ENCODE assay signal across 1 cellular context in the genomic region with DNA sequence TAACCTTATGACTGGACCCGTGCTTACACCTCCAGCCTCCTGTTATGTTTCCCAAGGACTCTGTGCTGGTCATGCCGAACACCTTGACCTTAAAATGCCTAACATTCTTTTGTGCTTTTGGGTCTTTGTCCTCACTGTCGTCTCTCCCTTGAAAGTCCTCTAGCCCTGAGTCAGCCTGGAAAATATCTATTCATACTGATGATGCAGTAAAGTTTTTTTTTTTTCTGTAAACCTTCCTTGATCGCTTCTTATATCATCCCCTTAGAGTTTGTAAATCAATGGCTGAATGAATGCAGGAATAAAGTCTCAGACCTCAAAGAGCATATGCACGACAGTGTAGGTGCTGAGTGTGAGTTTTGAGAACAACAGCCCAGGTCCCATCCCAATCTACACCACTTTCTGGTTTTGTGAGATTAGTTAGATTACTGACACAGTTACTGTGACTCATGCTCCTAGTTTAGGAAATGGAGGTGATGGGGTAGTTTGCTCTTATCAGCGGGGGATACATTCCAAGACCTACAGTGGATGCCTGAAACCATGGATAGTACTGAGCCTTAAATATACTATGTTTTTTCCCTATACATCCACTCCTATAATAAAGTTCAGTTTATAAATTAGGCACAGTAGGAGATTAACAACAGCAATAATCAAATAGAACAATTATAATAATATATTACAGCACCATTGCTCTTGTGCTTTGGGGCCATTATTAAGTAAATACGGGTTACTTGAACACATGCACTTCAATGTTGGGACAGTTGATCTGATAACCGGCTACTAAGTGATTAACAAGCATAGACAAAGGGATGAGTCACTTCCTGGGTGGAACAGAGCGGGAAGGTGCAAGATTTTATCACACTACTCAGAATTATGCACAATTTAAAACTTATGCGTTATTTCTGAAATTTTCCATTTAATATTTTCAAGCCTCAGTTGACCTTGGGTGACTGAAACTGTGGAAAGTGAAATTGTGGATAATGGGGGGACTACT.
TF ChIP-seq lines count a peak whose summit lies in the region.

No MANE protein-coding gene starts in this region.

TF ChIP-seq in K562, 482 proteins besides CTCF, POLR2A, EP300 and RAD21 (continues in another document):
- TF ChIP-seq ERF (CRISPR knock-in tag; IDR thresholded peaks at IDR 0.05) (no peak), ARID1B (IDR thresholded peaks at IDR 0.05) (peak; percentile 93), ZNF740 (CRISPR knock-in tag; IDR thresholded peaks at IDR 0.05) (no peak), ZNF740 (tag; IDR thresholded peaks at IDR 0.05) (no peak), ESRRA (IDR thresholded peaks at IDR 0.05; ENCODE audit: borderline replicate concordance, low read depth) (no peak), PBX2 (CRISPR knock-in tag; IDR thresholded peaks at IDR 0.05; ENCODE audit: low read depth) (no peak), PBX2 (tag; conservative IDR thresholded peaks at IDR 0.05; ENCODE audit: low read depth) (peak; percentile 67; the same call in 1 of the 2 replicates), ZKSCAN3 (CRISPR knock-in tag; IDR thresholded peaks at IDR 0.05) (no peak), CTBP1 (IDR thresholded peaks at IDR 0.05; ENCODE audit: borderline replicate concordance) (peak; percentile 86), MEF2D (tag; conservative IDR thresholded peaks at IDR 0.05; ENCODE audit: low read depth) (peak; percentile 35; the same call in 1 of the 2 replicates), RNF2 (IDR thresholded peaks at IDR 0.05) (peak; percentile 69; the same call in 1 of the 2 replicates), RNF219 (CRISPR knock-in tag; IDR thresholded peaks at IDR 0.05) (no peak), NUFIP1 (IDR thresholded peaks at IDR 0.05; ENCODE audit: partially characterized antibody) (no peak), TSHZ1 (CRISPR knock-in tag; IDR thresholded peaks at IDR 0.05) (no peak), MIER1 (IDR thresholded peaks at IDR 0.05; ENCODE audit: low read depth) (no peak), ADNP (tag; IDR thresholded peaks at IDR 0.05) (peak; percentile 69), GATAD2B (IDR thresholded peaks at IDR 0.05; ENCODE audit: borderline replicate concordance) (peak; percentile 75; the same call in 1 of the 2 replicates), FOXK2 (conservative IDR thresholded peaks at IDR 0.05 in 1 of 2, IDR thresholded peaks at IDR 0.05 in 1 of 2; ENCODE audit: low read depth in 2 of 2) (peak; percentile 16 to 43; a peak in 2 of 4 replicates), ARID2 (IDR thresholded peaks at IDR 0.05) (no peak), SIRT6 (IDR thresholded peaks at IDR 0.05; ENCODE audit: low read depth, low read length) (no peak), ZNF133 (CRISPR knock-in tag; IDR thresholded peaks at IDR 0.05) (no peak), NFE2L1 (tag; IDR thresholded peaks at IDR 0.05; ENCODE audit: borderline replicate concordance, low read depth) (no peak), SMARCE1 (IDR thresholded peaks at IDR 0.05) (peak; percentile 92; the same call in 1 of the 2 replicates), PYGO2 (tag; IDR thresholded peaks at IDR 0.05) (no peak), ZNF766 (CRISPR knock-in tag; conservative IDR thresholded peaks at IDR 0.05) (no peak), SMC3 (conservative IDR thresholded peaks at IDR 0.05; ENCODE audit: insufficient read depth, low read depth, low read length) (no peak), JUN (IDR thresholded peaks at IDR 0.05; ENCODE audit: borderline replicate concordance, low read depth, low read length) (peak; percentile 82), JUN (CRISPR knock-in tag; IDR thresholded peaks at IDR 0.05; ENCODE audit: borderline replicate concordance) (no peak), ATF7 (IDR thresholded peaks at IDR 0.05) (no peak; the same call in 1 of the 2 replicates), MBD2 (IDR thresholded peaks at IDR 0.05; ENCODE audit: borderline replicate concordance, low read depth) (peak; percentile 46; the same call in 1 of the 2 replicates), ZNF354B (CRISPR knock-in tag; IDR thresholded peaks at IDR 0.05) (no peak), ZNF830 (CRISPR knock-in tag; IDR thresholded peaks at IDR 0.05) (no peak), ZNF347 (CRISPR knock-in tag; IDR thresholded peaks at IDR 0.05; ENCODE audit: low read depth) (no peak), CEBPB (tag; IDR thresholded peaks at IDR 0.05) (no peak), TCF3 (CRISPR knock-in tag; IDR thresholded peaks at IDR 0.05) (peak; percentile 80)
- TF ChIP-seq, protein P1, sequence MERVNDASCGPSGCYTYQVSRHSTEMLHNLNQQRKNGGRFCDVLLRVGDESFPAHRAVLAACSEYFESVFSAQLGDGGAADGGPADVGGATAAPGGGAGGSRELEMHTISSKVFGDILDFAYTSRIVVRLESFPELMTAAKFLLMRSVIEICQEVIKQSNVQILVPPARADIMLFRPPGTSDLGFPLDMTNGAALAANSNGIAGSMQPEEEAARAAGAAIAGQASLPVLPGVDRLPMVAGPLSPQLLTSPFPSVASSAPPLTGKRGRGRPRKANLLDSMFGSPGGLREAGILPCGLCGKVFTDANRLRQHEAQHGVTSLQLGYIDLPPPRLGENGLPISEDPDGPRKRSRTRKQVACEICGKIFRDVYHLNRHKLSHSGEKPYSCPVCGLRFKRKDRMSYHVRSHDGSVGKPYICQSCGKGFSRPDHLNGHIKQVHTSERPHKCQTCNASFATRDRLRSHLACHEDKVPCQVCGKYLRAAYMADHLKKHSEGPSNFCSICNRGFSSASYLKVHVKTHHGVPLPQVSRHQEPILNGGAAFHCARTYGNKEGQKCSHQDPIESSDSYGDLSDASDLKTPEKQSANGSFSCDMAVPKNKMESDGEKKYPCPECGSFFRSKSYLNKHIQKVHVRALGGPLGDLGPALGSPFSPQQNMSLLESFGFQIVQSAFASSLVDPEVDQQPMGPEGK (CRISPR knock-in tag; IDR thresholded peaks at IDR 0.05; ENCODE audit: borderline replicate concordance): no peak
- TF ChIP-seq, protein P2, sequence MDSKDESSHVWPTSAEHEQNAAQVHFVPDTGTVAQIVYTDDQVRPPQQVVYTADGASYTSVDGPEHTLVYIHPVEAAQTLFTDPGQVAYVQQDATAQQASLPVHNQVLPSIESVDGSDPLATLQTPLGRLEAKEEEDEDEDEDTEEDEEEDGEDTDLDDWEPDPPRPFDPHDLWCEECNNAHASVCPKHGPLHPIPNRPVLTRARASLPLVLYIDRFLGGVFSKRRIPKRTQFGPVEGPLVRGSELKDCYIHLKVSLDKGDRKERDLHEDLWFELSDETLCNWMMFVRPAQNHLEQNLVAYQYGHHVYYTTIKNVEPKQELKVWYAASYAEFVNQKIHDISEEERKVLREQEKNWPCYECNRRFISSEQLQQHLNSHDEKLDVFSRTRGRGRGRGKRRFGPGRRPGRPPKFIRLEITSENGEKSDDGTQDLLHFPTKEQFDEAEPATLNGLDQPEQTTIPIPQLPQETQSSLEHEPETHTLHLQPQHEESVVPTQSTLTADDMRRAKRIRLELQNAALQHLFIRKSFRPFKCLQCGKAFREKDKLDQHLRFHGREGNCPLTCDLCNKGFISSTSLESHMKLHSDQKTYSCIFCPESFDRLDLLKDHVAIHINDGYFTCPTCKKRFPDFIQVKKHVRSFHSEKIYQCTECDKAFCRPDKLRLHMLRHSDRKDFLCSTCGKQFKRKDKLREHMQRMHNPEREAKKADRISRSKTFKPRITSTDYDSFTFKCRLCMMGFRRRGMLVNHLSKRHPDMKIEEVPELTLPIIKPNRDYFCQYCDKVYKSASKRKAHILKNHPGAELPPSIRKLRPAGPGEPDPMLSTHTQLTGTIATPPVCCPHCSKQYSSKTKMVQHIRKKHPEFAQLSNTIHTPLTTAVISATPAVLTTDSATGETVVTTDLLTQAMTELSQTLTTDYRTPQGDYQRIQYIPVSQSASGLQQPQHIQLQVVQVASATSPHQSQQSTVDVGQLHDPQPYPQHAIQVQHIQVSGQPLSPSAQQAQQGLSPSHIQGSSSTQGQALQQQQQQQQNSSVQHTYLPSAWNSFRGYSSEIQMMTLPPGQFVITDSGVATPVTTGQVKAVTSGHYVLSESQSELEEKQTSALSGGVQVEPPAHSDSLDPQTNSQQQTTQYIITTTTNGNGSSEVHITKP (IDR thresholded peaks at IDR 0.05; ENCODE audit: partially characterized antibody): no peak
- TF ChIP-seq, protein P3, sequence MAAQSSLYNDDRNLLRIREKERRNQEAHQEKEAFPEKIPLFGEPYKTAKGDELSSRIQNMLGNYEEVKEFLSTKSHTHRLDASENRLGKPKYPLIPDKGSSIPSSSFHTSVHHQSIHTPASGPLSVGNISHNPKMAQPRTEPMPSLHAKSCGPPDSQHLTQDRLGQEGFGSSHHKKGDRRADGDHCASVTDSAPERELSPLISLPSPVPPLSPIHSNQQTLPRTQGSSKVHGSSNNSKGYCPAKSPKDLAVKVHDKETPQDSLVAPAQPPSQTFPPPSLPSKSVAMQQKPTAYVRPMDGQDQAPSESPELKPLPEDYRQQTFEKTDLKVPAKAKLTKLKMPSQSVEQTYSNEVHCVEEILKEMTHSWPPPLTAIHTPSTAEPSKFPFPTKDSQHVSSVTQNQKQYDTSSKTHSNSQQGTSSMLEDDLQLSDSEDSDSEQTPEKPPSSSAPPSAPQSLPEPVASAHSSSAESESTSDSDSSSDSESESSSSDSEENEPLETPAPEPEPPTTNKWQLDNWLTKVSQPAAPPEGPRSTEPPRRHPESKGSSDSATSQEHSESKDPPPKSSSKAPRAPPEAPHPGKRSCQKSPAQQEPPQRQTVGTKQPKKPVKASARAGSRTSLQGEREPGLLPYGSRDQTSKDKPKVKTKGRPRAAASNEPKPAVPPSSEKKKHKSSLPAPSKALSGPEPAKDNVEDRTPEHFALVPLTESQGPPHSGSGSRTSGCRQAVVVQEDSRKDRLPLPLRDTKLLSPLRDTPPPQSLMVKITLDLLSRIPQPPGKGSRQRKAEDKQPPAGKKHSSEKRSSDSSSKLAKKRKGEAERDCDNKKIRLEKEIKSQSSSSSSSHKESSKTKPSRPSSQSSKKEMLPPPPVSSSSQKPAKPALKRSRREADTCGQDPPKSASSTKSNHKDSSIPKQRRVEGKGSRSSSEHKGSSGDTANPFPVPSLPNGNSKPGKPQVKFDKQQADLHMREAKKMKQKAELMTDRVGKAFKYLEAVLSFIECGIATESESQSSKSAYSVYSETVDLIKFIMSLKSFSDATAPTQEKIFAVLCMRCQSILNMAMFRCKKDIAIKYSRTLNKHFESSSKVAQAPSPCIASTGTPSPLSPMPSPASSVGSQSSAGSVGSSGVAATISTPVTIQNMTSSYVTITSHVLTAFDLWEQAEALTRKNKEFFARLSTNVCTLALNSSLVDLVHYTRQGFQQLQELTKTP (IDR thresholded peaks at IDR 0.05; ENCODE audit: low read depth in 1 of 2, partially characterized antibody in 2 of 2): no peak
